Comparison of ENCODE assay signal across 9 cellular contexts in genomic region chr9:98075332-98075805, GRCh38. TPM values are rescaled to one million over a fixed set of nuclear protein-coding genes. Genes with fewer than 3 reads are reported as not detected.
DNase-seq lines count a peak whose midpoint lies in the region; ATAC-seq and TF ChIP-seq lines count a peak whose summit lies in the region.
"Had no signal": no experiment of that assay in that cellular context is flagged by ENCODE, and none has a peak within 500 bp of the region (broad histone marks: within the 10 kb centered on the region; RNA-seq: fewer than 3 reads in every experiment).

No MANE protein-coding gene starts in this region.

- peak overlapping the region; percentile 94 to 98 (median 96) for H3K27ac Mint-ChIP-seq in CD4-positive, CD25-positive, alpha-beta regulatory T cell
- peak overlapping the region; percentile 49 to 68 for H3K27ac Mint-ChIP-seq in natural killer cell treated with Interleukin-12 subunit alpha and Interleukin-12 subunit beta and Interleukin-15 and Interleukin-18, amount 100 ng/mL, for 72 hours
- H3K27ac Mint-ChIP-seq in endothelial cell (ENCODE audit: unreplicated experiment) = no peak overlapping the region

- TF ChIP-seq CTCF in endothelial cell (IDR thresholded peaks at IDR 0.05; ENCODE audit: unreplicated experiment) = no peak

- no peak for DNase-seq in CD4-positive, CD25-positive, alpha-beta regulatory T cell
- DNase-seq in MG63 = peak; percentile 42
- peak; percentile 63 for DNase-seq in dermis blood vessel endothelial cell
- DNase-seq in natural killer cell treated with Interleukin-12 subunit alpha and Interleukin-12 subunit beta and Interleukin-15 and Interleukin-18, amount 100 ng/mL, for 72 hours (ENCODE audit: low spot score) = no peak
- no peak for DNase-seq in DMS 273 treated with DMSO at 0.1 percent for 48 hours (lab: John Stamatoyannopoulos, UW)
- DNase-seq in endothelial cell (ENCODE audit: low spot score) = no peak
- no peak for DNase-seq in putamen (ENCODE audit: low spot score)

- no peaks in the 10 kb centered on the region for H3K9me3 Mint-ChIP-seq in CD4-positive, CD25-positive, alpha-beta regulatory T cell
- no peaks in the 10 kb centered on the region for H3K9me3 Mint-ChIP-seq in natural killer cell treated with Interleukin-12 subunit alpha and Interleukin-12 subunit beta and Interleukin-15 and Interleukin-18, amount 100 ng/mL, for 72 hours
- H3K9me3 Mint-ChIP-seq in endothelial cell (ENCODE audit: unreplicated experiment) = no peaks in the 10 kb centered on the region

- H3K9me3 ChIP-seq in CD4-positive, CD25-positive, alpha-beta regulatory T cell (ENCODE audit: control insufficient read depth in 2 of 2, low read length in 2 of 2) = no peaks in the 10 kb centered on the region
- no peaks in the 10 kb centered on the region for H3K9me3 ChIP-seq in MG63

- H3K27me3 Mint-ChIP-seq in CD4-positive, CD25-positive, alpha-beta regulatory T cell = no peaks in the 10 kb centered on the region
- H3K27me3 Mint-ChIP-seq in natural killer cell treated with Interleukin-12 subunit alpha and Interleukin-12 subunit beta and Interleukin-15 and Interleukin-18, amount 100 ng/mL, for 72 hours = no peaks in the 10 kb centered on the region
- H3K27me3 Mint-ChIP-seq in endothelial cell (ENCODE audit: unreplicated experiment) = peaks cover 2% of the 10 kb centered on the region

- H3K4me1 Mint-ChIP-seq in CD4-positive, CD25-positive, alpha-beta regulatory T cell = peaks cover 5 to 57% (median 39%) of the 10 kb centered on the region in 4 donors
- peaks cover 5 to 15% of the 10 kb centered on the region in 2 donors for H3K4me1 Mint-ChIP-seq in natural killer cell treated with Interleukin-12 subunit alpha and Interleukin-12 subunit beta and Interleukin-15 and Interleukin-18, amount 100 ng/mL, for 72 hours (ENCODE audit: low read depth in 2 of 2)
- H3K4me1 Mint-ChIP-seq in endothelial cell (ENCODE audit: unreplicated experiment) = peaks cover 5% of the 10 kb centered on the region

- H3K4me1 ChIP-seq in CD4-positive, CD25-positive, alpha-beta regulatory T cell (ENCODE audit: control insufficient read depth, insufficient read depth, low read length, poor library complexity, severe bottlenecking) = peaks cover 35% of the 10 kb centered on the region

- peak overlapping the region; percentile 66 for H3K4me3 ChIP-seq in CD4-positive, CD25-positive, alpha-beta regulatory T cell (ENCODE audit: low read depth, low read length)
- H3K4me3 ChIP-seq in MG63 = no peak overlapping the region

- peaks cover 13% of the 10 kb centered on the region for H3K36me3 ChIP-seq in CD4-positive, CD25-positive, alpha-beta regulatory T cell (ENCODE audit: control insufficient read depth, insufficient read depth, low read length)
- H3K36me3 ChIP-seq in MG63 = peaks cover 59% of the 10 kb centered on the region

- peaks cover 23% of the 10 kb centered on the region for H3K36me3 Mint-ChIP-seq in CD4-positive, CD25-positive, alpha-beta regulatory T cell
- H3K36me3 Mint-ChIP-seq in natural killer cell treated with Interleukin-12 subunit alpha and Interleukin-12 subunit beta and Interleukin-15 and Interleukin-18, amount 100 ng/mL, for 72 hours = peaks cover 11% of the 10 kb centered on the region
- H3K36me3 Mint-ChIP-seq in endothelial cell (ENCODE audit: low read depth, unreplicated experiment) = peaks cover 15% of the 10 kb centered on the region

- H3K27me3 ChIP-seq in CD4-positive, CD25-positive, alpha-beta regulatory T cell (ENCODE audit: control insufficient read depth, insufficient read depth, low read length) = no peaks in the 10 kb centered on the region
- H3K27me3 ChIP-seq in MG63 = no peaks in the 10 kb centered on the region

- peak; percentile 36 to 42 for ATAC-seq in CD4-positive, CD25-positive, alpha-beta regulatory T cell (ENCODE audit: low read depth in 2 of 2)
- ATAC-seq in natural killer cell treated with Interleukin-12 subunit alpha and Interleukin-12 subunit beta and Interleukin-15 and Interleukin-18, amount 100 ng/mL, for 72 hours = peak in 1 of 2 donors; percentile 32
- no peak for ATAC-seq in GM21723 (IDR thresholded peaks at IDR 0.05; ENCODE audit: unreplicated experiment)
- ATAC-seq: Panc1 had no signal

- H3K4me3 Mint-ChIP-seq in CD4-positive, CD25-positive, alpha-beta regulatory T cell = peak overlapping the region; percentile 51 to 84 (median 60)
- peak overlapping the region; percentile 15 for H3K4me3 Mint-ChIP-seq in natural killer cell treated with Interleukin-12 subunit alpha and Interleukin-12 subunit beta and Interleukin-15 and Interleukin-18, amount 100 ng/mL, for 72 hours
- no peak overlapping the region for H3K4me3 Mint-ChIP-seq in endothelial cell (ENCODE audit: unreplicated experiment)

- peak overlapping the region; percentile 84 for H3K27ac ChIP-seq in CD4-positive, CD25-positive, alpha-beta regulatory T cell (ENCODE audit: insufficient read depth, low read length, poor library complexity, severe bottlenecking)

RNA-seq across cellular contexts. Expression of gene NANS, which starts 18.8 kb away (rescaled TPM):
- total RNA-seq in CD4-positive, CD25-positive, alpha-beta regulatory T cell = 51.4 TPM
- polyA plus RNA-seq in CD4-positive, CD25-positive, alpha-beta regulatory T cell = 10 to 100 TPM; 34.4 to 44.7 (median 36.4) TPM
- 164 and 230 TPM in 2 replicates for total RNA-seq in MG63 (2014; rRNA removed; shearing (Covaris generic); ENCODE audit: low replicate concordance)
- 106 and 139 TPM in 2 replicates for total RNA-seq in dermis blood vessel endothelial cell
- total RNA-seq in natural killer cell treated with Interleukin-12 subunit alpha and Interleukin-12 subunit beta and Interleukin-15 and Interleukin-18, amount 100 ng/mL, for 72 hours = 10 to 100 TPM; 41.2 to 72.9 TPM
- total RNA-seq in endothelial cell (ENCODE audit: unreplicated experiment) = 41.4 TPM

RNA-seq across cellular contexts. Expression of gene TRIM14, which starts 43.7 kb away (rescaled TPM):
- total RNA-seq in CD4-positive, CD25-positive, alpha-beta regulatory T cell = 120 TPM
- polyA plus RNA-seq in CD4-positive, CD25-positive, alpha-beta regulatory T cell = 10 to 100 TPM; 65.2 to 94.0 (median 73.7) TPM
- 4.2 and 10.5 TPM in 2 replicates for total RNA-seq in MG63 (2014; rRNA removed; shearing (Covaris generic); ENCODE audit: low replicate concordance)
- total RNA-seq in dermis blood vessel endothelial cell (1.5 and 4.8 TPM in 2 replicates), endothelial cell (ENCODE audit: unreplicated experiment) (0.97 TPM)
- 10 to 100 TPM; 29.4 to 49.0 TPM for total RNA-seq in natural killer cell treated with Interleukin-12 subunit alpha and Interleukin-12 subunit beta and Interleukin-15 and Interleukin-18, amount 100 ng/mL, for 72 hours

Comparison
In these comparisons a context has a peak if more than half of its experiments do, and no peak if none do; other contexts are left out.
1. DNase-seq: peak in MG63 (single experiment) and dermis blood vessel endothelial cell (single experiment); none in CD4-positive, CD25-positive, alpha-beta regulatory T cell (0 of 3), natural killer cell treated with Interleukin-12 subunit alpha and Interleukin-12 subunit beta and Interleukin-15 and Interleukin-18, amount 100 ng/mL, for 72 hours (single experiment), DMS 273 treated with DMSO at 0.1 percent for 48 hours (single experiment), endothelial cell (single experiment) and putamen (single experiment).